21 cellular contexts compared by ENCODE assay signal in genomic region chr1:20373286-20373685, GRCh38.
DNase-seq lines count a peak whose midpoint lies in the region; ATAC-seq, FAIRE-seq and TF ChIP-seq lines count a peak whose summit lies in the region.
"Had no signal": no experiment of that assay in that cellular context is flagged by ENCODE, and none has a peak within 500 bp of the region (broad histone marks: within the 10 kb centered on the region; RNA-seq: fewer than 3 reads in every experiment).

No MANE protein-coding gene starts in this region.

- POLR2A ChIA-PET in GM12878 (lab: Charles Lee), result no interaction called here

- TF ChIP-seq RAD21 in GM12878 (IDR thresholded peaks at IDR 0.05; ENCODE audit: insufficient read depth, low read depth, low read length), result no peak

- no peak overlapping the region for H3K9ac ChIP-seq in BLaER1 treated with 17β-estradiol and CSF1 and Interleukin-3, amounts not matched to agents 10 nM and 100 nM
- no peak overlapping the region for H3K9ac ChIP-seq in GM12878 (ENCODE audit: control insufficient read depth, insufficient read depth, low read length)
- H3K9ac ChIP-seq: KMS-11 had no signal

- peak overlapping the region in 10 of 11 experiments; percentile 1 to 55 (median 24); a peak in 12 of 22 replicates for H3K4me2 ChIP-seq in BLaER1 treated with 17β-estradiol and CSF1 and Interleukin-3, amounts not matched to agents 10 nM and 100 nM
- no peak overlapping the region for H3K4me2 ChIP-seq in GM23338
- H3K4me2 ChIP-seq in GM12878 (ENCODE audit: control insufficient read depth, insufficient read depth), result no peak overlapping the region
- H3K4me2 ChIP-seq in osteoblast (ENCODE audit: insufficient read depth, low read length), result no peak overlapping the region
- H3K4me2 ChIP-seq: KMS-11 had no signal

- CTCF ChIA-PET in GM12878 (lab: Yijun Ruan, JAX), result interaction anchor here (0.8 kb wide), 1 partner anchor 12 kb away, joined by 3 read pairs; no protein-coding TSS in a partner anchor

- no peak overlapping the region for H3K27ac Mint-ChIP-seq in GM23338
- no peak overlapping the region for H3K27ac Mint-ChIP-seq in CD14-positive monocyte
- H3K27ac Mint-ChIP-seq: T-helper 1 cell treated with Interleukin-12 subunit alpha and Interleukin-12 subunit beta and Interleukin-4 antibody, amounts not matched to agents 30 μg/mL and 1 μg/mL, for 36 hours had no signal

- intact Hi-C loops in GM12878 (cut with micrococcal nuclease; ENCODE audit: unreplicated experiment), result no loop called here
- intact Hi-C loops in CD14-positive monocyte (cut with micrococcal nuclease), result no loop called here
- intact Hi-C loops in tibial artery (cut with DNase I; ENCODE audit: low total_unique reads), result no loop called here

- no peaks in the 10 kb centered on the region for H3K36me3 Mint-ChIP-seq in GM23338 (ENCODE audit: low read depth)
- no peaks in the 10 kb centered on the region for H3K36me3 Mint-ChIP-seq in CD14-positive monocyte

- H3K9me3 Mint-ChIP-seq in GM23338, result no peaks in the 10 kb centered on the region
- peaks cover 0 to 2% (median 0%) of the 10 kb centered on the region in 7 donors for H3K9me3 Mint-ChIP-seq in CD14-positive monocyte
- H3K9me3 Mint-ChIP-seq: T-helper 1 cell treated with Interleukin-12 subunit alpha and Interleukin-12 subunit beta and Interleukin-4 antibody, amounts not matched to agents 30 μg/mL and 1 μg/mL, for 36 hours had no signal

- H3K27me3 Mint-ChIP-seq in GM23338 (ENCODE audit: insufficient read depth, low read depth, poor library complexity) (peaks cover 33% of the 10 kb centered on the region), CD14-positive monocyte (ENCODE audit: low read depth in 3 of 3) (peaks cover 11 to 32% (median 25%) of the 10 kb centered on the region in 3 donors)

- no peak for TF ChIP-seq POLR2A in GM12878 (IDR thresholded peaks at IDR 0.05; ENCODE audit: low read depth, low read length)

- TF ChIP-seq EP300 in GM12878 (IDR thresholded peaks at IDR 0.05; ENCODE audit: borderline replicate concordance in 1 of 2, control insufficient read depth in 1 of 2, low read depth in 2 of 2, low read length in 2 of 2), result no peak

- no peaks in the 10 kb centered on the region for H3K79me2 ChIP-seq in GM23338 (replicated peaks; ENCODE audit: insufficient read depth)
- H3K79me2 ChIP-seq in GM12878 (ENCODE audit: control insufficient read depth, insufficient read depth, low read length), result no peaks in the 10 kb centered on the region
- H3K79me2 ChIP-seq in osteoblast (ENCODE audit: insufficient read depth, low read length), result no peaks in the 10 kb centered on the region

- ATAC-seq in GM23338 (no peak; the same call in 2 of the 3 replicates), GM12878 (no peak)
- ATAC-seq: PC-3 had no signal

- H4K20me1 ChIP-seq in BLaER1 treated with 17β-estradiol and CSF1 and Interleukin-3, amounts not matched to agents 10 nM and 100 nM, result no peaks in the 10 kb centered on the region; a peak in 4 of 22 replicates
- H4K20me1 ChIP-seq in GM23338 (replicated peaks; ENCODE audit: insufficient read depth) (no peaks in the 10 kb centered on the region; the same call in 1 of the 2 replicates), GM12878 (ENCODE audit: control insufficient read depth, insufficient read depth) (no peaks in the 10 kb centered on the region), osteoblast (ENCODE audit: insufficient read depth, low read length) (peaks cover 5% of the 10 kb centered on the region)

- no peak overlapping the region for H3K4me3 Mint-ChIP-seq in GM23338
- H3K4me3 Mint-ChIP-seq in CD14-positive monocyte, result no peak overlapping the region
- H3K4me3 Mint-ChIP-seq: T-helper 1 cell treated with Interleukin-12 subunit alpha and Interleukin-12 subunit beta and Interleukin-4 antibody, amounts not matched to agents 30 μg/mL and 1 μg/mL, for 36 hours had no signal

- peaks cover 13 to 30% (median 20%) of the 10 kb centered on the region in 10 experiments; a peak in 19 of 20 replicates for H3K4me1 ChIP-seq in BLaER1 treated with 17β-estradiol and CSF1 and Interleukin-3, amounts not matched to agents 10 nM and 100 nM
- no peaks in the 10 kb centered on the region; the same call in 1 of the 2 replicates for H3K4me1 ChIP-seq in GM23338 (ENCODE audit: insufficient read depth)
- no peaks in the 10 kb centered on the region for H3K4me1 ChIP-seq in GM12878 (ENCODE audit: control insufficient read depth, insufficient read depth, low read length)
- H3K4me1 ChIP-seq in osteoblast (ENCODE audit: insufficient read depth, low read length), result no peaks in the 10 kb centered on the region
- no peaks in the 10 kb centered on the region for H3K4me1 ChIP-seq in tibial artery

- no peaks in the 10 kb centered on the region for H3K36me3 ChIP-seq in BLaER1 treated with 17β-estradiol and CSF1 and Interleukin-3, amounts not matched to agents 10 nM and 100 nM
- H3K36me3 ChIP-seq in GM23338 (ENCODE audit: insufficient read depth) (no peaks in the 10 kb centered on the region), GM12878 (ENCODE audit: control insufficient read depth in 2 of 2, insufficient read depth in 2 of 2, low read length in 1 of 2) (no peaks in the 10 kb centered on the region), osteoblast (ENCODE audit: insufficient read depth, low read length) (no peaks in the 10 kb centered on the region), tibial artery (no peaks in the 10 kb centered on the region)

- peaks cover 0 to 6% (median 3%) of the 10 kb centered on the region in 11 experiments; a peak in 6 of 22 replicates for H3K27me3 ChIP-seq in BLaER1 treated with 17β-estradiol and CSF1 and Interleukin-3, amounts not matched to agents 10 nM and 100 nM
- H3K27me3 ChIP-seq in GM23338 (ENCODE audit: insufficient read depth) (peaks cover 40% of the 10 kb centered on the region), GM12878 (replicated peaks in 1 of 2; ENCODE audit: control insufficient read depth in 2 of 2, insufficient read depth in 2 of 2, low read length in 1 of 2) (peaks cover 0 to 4% of the 10 kb centered on the region in 2 experiments; a peak in 1 of 4 replicates), osteoblast (ENCODE audit: insufficient read depth, low read length) (peaks cover 29% of the 10 kb centered on the region), tibial artery (peaks cover 0 to 75% of the 10 kb centered on the region in 2 donors)

- H3F3A ChIP-seq in GM23338 (replicated peaks; ENCODE audit: low read depth), result no peaks in the 10 kb centered on the region

- H3K4me1 Mint-ChIP-seq in GM23338 (peaks cover 14% of the 10 kb centered on the region), CD14-positive monocyte (no peaks in the 10 kb centered on the region)

- FAIRE-seq in GM12878 (lab: Jason Lieb, UNC), result no peak

- H2AFZ ChIP-seq in GM23338, result no peak overlapping the region
- H2AFZ ChIP-seq in GM12878 (ENCODE audit: control insufficient read depth, low read depth, low read length), result no peak overlapping the region
- H2AFZ ChIP-seq in osteoblast (ENCODE audit: low read length), result no peak overlapping the region

- TF ChIP-seq CTCF in GM23338 (conservative IDR thresholded peaks at IDR 0.05; ENCODE audit: low read depth in 2 of 2) (no peak), GM12878 (IDR thresholded peaks at IDR 0.05 in 2 of 3, conservative IDR thresholded peaks at IDR 0.05 in 1 of 3; ENCODE audit: control insufficient read depth in 2 of 3, extremely low read depth in 1 of 3, insufficient read depth in 1 of 3, low read depth in 3 of 3, low read length in 3 of 3) (no peak), osteoblast (IDR thresholded peaks at IDR 0.05; ENCODE audit: extremely low read depth, low read depth, low read length) (no peak), CD14-positive monocyte (IDR thresholded peaks at IDR 0.05) (no peak), tibial artery (IDR thresholded peaks at IDR 0.05) (no peak)

- no TSS peak for BruUV-seq in GM12878 (replicated peaks; lab: Mats Ljungman, UMichigan)

- no peak overlapping the region for H3K27ac ChIP-seq in BLaER1 treated with 17β-estradiol and CSF1 and Interleukin-3, amounts not matched to agents 10 nM and 100 nM
- no peak overlapping the region for H3K27ac ChIP-seq in GM23338 (ENCODE audit: low read depth)
- no peak overlapping the region for H3K27ac ChIP-seq in GM12878 (ENCODE audit: control insufficient read depth, insufficient read depth)
- H3K27ac ChIP-seq in osteoblast (ENCODE audit: low read depth, low read length), result no peak overlapping the region
- no peak overlapping the region for H3K27ac ChIP-seq in tibial artery
- H3K27ac ChIP-seq: KMS-11, RWPE1 had no signal

- H3K9me3 ChIP-seq in BLaER1 treated with 17β-estradiol and CSF1 and Interleukin-3, amounts not matched to agents 10 nM and 100 nM (replicated peaks in 1 of 11), result no peaks in the 10 kb centered on the region
- H3K9me3 ChIP-seq in GM12878 (replicated peaks; ENCODE audit: control insufficient read depth, insufficient read depth, low read length), result no peaks in the 10 kb centered on the region
- no peaks in the 10 kb centered on the region for H3K9me3 ChIP-seq in osteoblast (ENCODE audit: low read depth, low read length)
- no peaks in the 10 kb centered on the region for H3K9me3 ChIP-seq in tibial artery

- RAD21 ChIA-PET in GM12878 (lab: Charles Lee; ENCODE audit: unreplicated experiment), result no interaction called here

- 20% methylated on average over 6 of the region's 8 CpGs for WGBS in GM12878 (ENCODE audit: insufficient coverage, insufficient replicate concordance, low lambda C conversion rate, missing lambda C conversion rate)

- in situ Hi-C loops in GM12878 (cut with MboI), result no loop called here

- DNase-seq in GM23338 (ENCODE audit: low spot score), result peak; percentile 43
- no peak for DNase-seq in GM12878 (ENCODE audit: low read depth, low spot score)
- peak; percentile 14 for DNase-seq in osteoblast (ENCODE audit: insufficient read length, low spot score, missing footprints)
- no peak for DNase-seq in CD14-positive monocyte (ENCODE audit: low spot score)
- DNase-seq in SW480 (ENCODE audit: low spot score), result no peak
- no peak for DNase-seq in retina
- DNase-seq in tibial artery, result no peak
- DNase-seq: ACHN; DND-41; HCEC 1CT; NCI-H1436; NCI-H1930; NCI-H446 treated with DMSO at 0.1 percent for 48 hours; NCI-H69; NK-92 treated with Interleukin-12 subunit alpha and Interleukin-12 subunit beta, amount 100 ng/mL, for 24 hours; PC-3; SIG-M5 had no signal

- no peaks in the 10 kb centered on the region for H3K9me2 ChIP-seq in GM23338 (ENCODE audit: insufficient read depth)

- SMC1A ChIA-PET in GM12878 (lab: Charles Lee; ENCODE audit: uncharacterized antibody, unreplicated experiment), result no interaction called here

- H3K4me3 ChIP-seq in BLaER1 treated with 17β-estradiol and CSF1 and Interleukin-3, amounts not matched to agents 10 nM and 100 nM, result no peak overlapping the region
- no peak overlapping the region for H3K4me3 ChIP-seq in GM23338
- no peak overlapping the region for H3K4me3 ChIP-seq in GM12878
- H3K4me3 ChIP-seq in osteoblast (ENCODE audit: insufficient read depth, low read length), result no peak overlapping the region
- H3K4me3 ChIP-seq in tibial artery, result no peak overlapping the region

TF ChIP-seq in GM23338, 12 proteins besides CTCF, POLR2A, EP300 and RAD21 (continues in another document):
- no peak for TF ChIP-seq CREB1 (CRISPR knock-in tag; IDR thresholded peaks at IDR 0.05; ENCODE audit: low read depth)
- TF ChIP-seq ZNF331 (CRISPR knock-in tag; IDR thresholded peaks at IDR 0.05; ENCODE audit: low read depth), result no peak

TF ChIP-seq in GM12878, 131 proteins besides CTCF, POLR2A, EP300 and RAD21 (continues in another document):
- TF ChIP-seq SMC3 (IDR thresholded peaks at IDR 0.05; ENCODE audit: borderline replicate concordance, low read length), result no peak

Comparison
In these comparisons a context has a peak if more than half of its experiments do, and no peak if none do; other contexts are left out.
1. H3K4me2 ChIP-seq: peak in BLaER1 treated with 17β-estradiol and CSF1 and Interleukin-3, amounts not matched to agents 10 nM and 100 nM (10 of 11); none in GM23338 (single experiment), GM12878 (single experiment) and osteoblast (single experiment).
2. DNase-seq: peak in GM23338 (single experiment) and osteoblast (single experiment); none in GM12878 (single experiment), CD14-positive monocyte (single experiment), SW480 (single experiment), retina (single experiment) and tibial artery (0 of 2).